Comparison of ENCODE assay signal across 20 cellular contexts in the genomic region with DNA sequence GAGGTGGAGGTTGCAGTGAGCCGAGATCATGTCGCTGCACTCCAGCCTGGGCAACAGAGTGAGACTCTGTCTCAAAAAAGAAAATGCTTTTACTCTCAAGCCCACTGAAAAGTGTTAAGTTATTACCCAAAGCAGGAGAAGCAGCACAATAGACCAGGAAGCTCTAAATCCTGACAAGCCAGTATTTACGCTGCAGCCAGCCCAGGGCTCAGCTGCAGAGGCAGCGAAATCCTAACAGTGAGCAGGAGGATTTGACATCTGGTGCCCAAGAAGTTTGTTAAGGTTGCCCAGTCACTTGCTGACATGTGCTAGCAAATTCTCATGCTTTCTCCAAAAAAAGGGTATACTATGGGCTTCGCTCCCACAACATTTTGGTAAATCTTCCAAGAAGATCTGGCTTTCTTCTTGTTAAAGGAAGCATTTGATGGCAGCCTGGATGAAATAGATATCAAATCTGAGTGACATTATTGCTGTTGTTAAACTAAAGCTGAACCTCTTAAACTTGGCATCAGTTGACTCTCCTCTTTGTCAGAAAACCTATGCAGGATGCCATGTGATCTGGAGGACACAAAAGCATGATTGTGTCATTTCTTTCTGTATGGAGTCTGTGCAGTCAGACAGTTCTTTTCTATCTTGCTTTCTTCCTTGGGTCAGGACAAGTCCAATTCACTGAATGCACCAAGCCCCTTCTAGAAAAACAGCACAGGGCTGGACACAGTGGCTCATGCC.
"Had no signal": no experiment of that assay in that cellular context is flagged by ENCODE, and none has a peak within 500 bp of the region (broad histone marks: within the 10 kb centered on the region; RNA-seq: fewer than 3 reads in every experiment).

No MANE protein-coding gene starts in this region.

- H3K36me3 Mint-ChIP-seq: memory B cell; mesothelial cell of epicardium; natural killer cell treated with Interleukin-12 subunit alpha and Interleukin-12 subunit beta and Interleukin-15 and Interleukin-18, amount 100 ng/mL, for 72 hours; stimulated activated memory B cell treated with anti-CD40 and anti-IgM and Interleukin-4, amounts not matched to agents 10 μg/mL and 1 μg/mL and 100 μg/mL, for 72 hours had no signal

- H3K27me3 Mint-ChIP-seq: memory B cell; natural killer cell treated with Interleukin-12 subunit alpha and Interleukin-12 subunit beta and Interleukin-15 and Interleukin-18, amount 100 ng/mL, for 72 hours; stimulated activated memory B cell treated with anti-CD40 and anti-IgM and Interleukin-4, amounts not matched to agents 10 μg/mL and 1 μg/mL and 100 μg/mL, for 72 hours; stimulated activated naive CD8-positive, alpha-beta T cell treated with anti-CD3 and anti-CD28 coated beads, Interleukin-15, Interleukin-2, amounts not matched to agents 100 ng/mL and 50 ng/mL, for 24 hours had no signal

- H3K36me3 ChIP-seq: heart right ventricle, neural progenitor cell, right lobe of liver, spleen had no signal

- H3K27me3 ChIP-seq: heart right ventricle, neural progenitor cell, right lobe of liver, spleen had no signal

- H3K9me3 ChIP-seq: psoas muscle, right lobe of liver had no signal

- ATAC-seq: heart right ventricle; left lobe of liver; natural killer cell treated with Interleukin-12 subunit alpha and Interleukin-12 subunit beta and Interleukin-15 and Interleukin-18, amount 100 ng/mL, for 72 hours; psoas muscle; right lobe of liver; stimulated activated memory B cell treated with anti-CD40 and anti-IgM and Interleukin-4, amounts not matched to agents 10 μg/mL and 1 μg/mL and 100 μg/mL, for 72 hours had no signal

- H3K27ac Mint-ChIP-seq: memory B cell; mesothelial cell of epicardium; natural killer cell treated with Interleukin-12 subunit alpha and Interleukin-12 subunit beta and Interleukin-15 and Interleukin-18, amount 100 ng/mL, for 72 hours; neural progenitor cell; stimulated activated memory B cell treated with anti-CD40 and anti-IgM and Interleukin-4, amounts not matched to agents 10 μg/mL and 1 μg/mL and 100 μg/mL, for 72 hours; stimulated activated naive CD8-positive, alpha-beta T cell treated with anti-CD3 and anti-CD28 coated beads, Interleukin-15, Interleukin-2, amounts not matched to agents 100 ng/mL and 50 ng/mL, for 24 hours had no signal

- H3K4me3 Mint-ChIP-seq: memory B cell; mesothelial cell of epicardium; natural killer cell treated with Interleukin-12 subunit alpha and Interleukin-12 subunit beta and Interleukin-15 and Interleukin-18, amount 100 ng/mL, for 72 hours; neural progenitor cell; stimulated activated memory B cell treated with anti-CD40 and anti-IgM and Interleukin-4, amounts not matched to agents 10 μg/mL and 1 μg/mL and 100 μg/mL, for 72 hours; stimulated activated naive CD8-positive, alpha-beta T cell treated with anti-CD3 and anti-CD28 coated beads, Interleukin-15, Interleukin-2, amounts not matched to agents 100 ng/mL and 50 ng/mL, for 24 hours had no signal

- H3K27ac ChIP-seq: coronary artery, heart right ventricle, neural progenitor cell, parathyroid adenoma, psoas muscle, right lobe of liver, spleen had no signal

- H3K4me1 ChIP-seq: heart right ventricle, neural progenitor cell, parathyroid adenoma, psoas muscle, right lobe of liver, spleen had no signal

- H3K4me1 Mint-ChIP-seq: memory B cell; mesothelial cell of epicardium; stimulated activated memory B cell treated with anti-CD40 and anti-IgM and Interleukin-4, amounts not matched to agents 10 μg/mL and 1 μg/mL and 100 μg/mL, for 72 hours had no signal

- H3K9me3 Mint-ChIP-seq: memory B cell; neural progenitor cell; stimulated activated memory B cell treated with anti-CD40 and anti-IgM and Interleukin-4, amounts not matched to agents 10 μg/mL and 1 μg/mL and 100 μg/mL, for 72 hours had no signal

- DNase-seq: effector CD8-positive, alpha-beta T cell; heart right ventricle; islet precursor cell; psoas muscle; retina; right lobe of liver; spleen; stimulated activated CD4-positive, alpha-beta T cell treated with anti-CD3 and anti-CD28 coated beads, Interleukin-15, amount 100 ng/mL, for 24 hours; stimulated activated CD4-positive, alpha-beta T cell treated with anti-CD3 and anti-CD28 coated beads, Interleukin-1b, Interleukin-23, amount 100 ng/mL, for 48 hours; stimulated activated CD4-positive, alpha-beta T cell treated with anti-CD3 and anti-CD28 coated beads, Interleukin-4, amount 100 ng/mL, for 24 hours; trophoblast cell had no signal

- H3K4me3 ChIP-seq: coronary artery, heart right ventricle, neural progenitor cell, psoas muscle, right lobe of liver, spleen had no signal
